20 cellular contexts compared by ENCODE assay signal in the genomic region with DNA sequence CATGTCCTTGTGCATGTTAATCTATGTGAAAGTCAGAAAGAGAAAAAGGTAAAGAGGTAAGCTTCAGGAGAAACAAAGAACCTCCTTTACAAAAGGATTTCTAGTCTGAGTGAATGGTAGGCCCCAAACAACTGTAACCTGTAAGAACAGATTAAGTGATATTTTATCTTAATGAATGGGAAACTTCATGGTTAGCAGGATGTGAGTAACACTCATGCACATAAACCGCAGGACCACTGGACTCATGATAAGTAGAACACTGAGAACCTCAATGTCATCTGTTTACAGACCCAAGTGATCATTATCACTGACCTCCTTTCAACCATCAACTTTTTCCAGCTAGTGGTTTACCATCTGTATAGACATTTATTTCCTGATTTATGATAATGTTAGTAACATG. TPM values are rescaled to one million over a fixed set of nuclear protein-coding genes. Genes with fewer than 3 reads are reported as not detected.
DNase-seq lines count a peak whose midpoint lies in the region; ATAC-seq lines count a peak whose summit lies in the region.
"Had no signal": no experiment of that assay in that cellular context is flagged by ENCODE, and none has a peak within 500 bp of the region (broad histone marks: within the 10 kb centered on the region; RNA-seq: fewer than 3 reads in every experiment).

No MANE protein-coding gene starts in this region.

- peaks cover 30% of the 10 kb centered on the region for H3K27me3 Mint-ChIP-seq in activated T-helper 2 cell treated with anti-CD3 and anti-CD28 coated beads, Interferon-gamma antibody, Interleukin-2, Interleukin-4, amounts not matched to agents 10 μg/mL and 5 μg/mL and 100 μg/mL, durations not matched to agents 14 hours and 24 hours and 36 hours (ENCODE audit: low read depth)
- peaks cover 0 to under 1% of the 10 kb centered on the region in 2 donors for H3K27me3 Mint-ChIP-seq in T-cell

- peaks cover 10 to 26% (median 17%) of the 10 kb centered on the region in 10 experiments; a peak in 17 of 20 replicates for H3K4me1 ChIP-seq in BLaER1 treated with 17β-estradiol and CSF1 and Interleukin-3, amounts not matched to agents 10 nM and 100 nM
- H3K4me1 ChIP-seq: gastrocnemius medialis, prostate gland had no signal

- peak overlapping the region; percentile 17 to 55 (median 38); a peak in 16 of 22 replicates for H3K4me2 ChIP-seq in BLaER1 treated with 17β-estradiol and CSF1 and Interleukin-3, amounts not matched to agents 10 nM and 100 nM

- H3K36me3 ChIP-seq in BLaER1 treated with 17β-estradiol and CSF1 and Interleukin-3, amounts not matched to agents 10 nM and 100 nM, result no peaks in the 10 kb centered on the region
- H3K36me3 ChIP-seq: gastrocnemius medialis, prostate gland had no signal

- no peak overlapping the region for H3K27ac ChIP-seq in BLaER1 treated with 17β-estradiol and CSF1 and Interleukin-3, amounts not matched to agents 10 nM and 100 nM
- H3K27ac ChIP-seq: gastrocnemius medialis, prostate gland had no signal

- no peaks in the 10 kb centered on the region for H4K20me1 ChIP-seq in BLaER1 treated with 17β-estradiol and CSF1 and Interleukin-3, amounts not matched to agents 10 nM and 100 nM

- peak; percentile 53 for DNase-seq in Jurkat, Clone E6-1 (ENCODE audit: low read depth, low spot score)
- DNase-seq in activated T-helper 2 cell treated with anti-CD3 and anti-CD28 coated beads, Interferon-gamma antibody, Interleukin-2, Interleukin-4, amounts not matched to agents 10 μg/mL and 5 μg/mL and 100 μg/mL, durations not matched to agents 14 hours and 24 hours and 36 hours (ENCODE audit: low spot score), result no peak
- DNase-seq in iris pigment epithelial cell (ENCODE audit: low read depth) (peak; percentile 97), globus pallidus (ENCODE audit: low spot score) (no peak), COLO668 (lab: John Stamatoyannopoulos, UW; ENCODE audit: unreplicated experiment) (no peak), T-cell (no peak)
- DNase-seq: activated CD8-positive, alpha-beta memory T cell treated with anti-CD3 and anti-CD28 coated beads, Interleukin-2, amount 50 U/mL, for 4 hours; amniotic stem cell; C1 segment of cervical spinal cord; gastrocnemius medialis; kidney; NCI-H1417 treated with DMSO at 0.1 percent for 48 hours; NCI-H526; SHP77; stimulated activated naive CD4-positive, alpha-beta T cell treated with Interleukin-2 at 50 U/mL for 16 hours had no signal

- H3K27me3 ChIP-seq in BLaER1 treated with 17β-estradiol and CSF1 and Interleukin-3, amounts not matched to agents 10 nM and 100 nM, result no peaks in the 10 kb centered on the region
- H3K27me3 ChIP-seq: gastrocnemius medialis had no signal

- no peak overlapping the region for H3K4me3 ChIP-seq in BLaER1 treated with 17β-estradiol and CSF1 and Interleukin-3, amounts not matched to agents 10 nM and 100 nM
- no peak overlapping the region for H3K4me3 ChIP-seq in Jurkat, Clone E6-1 (ENCODE audit: low read length)
- H3K4me3 ChIP-seq: gastrocnemius medialis, prostate gland had no signal

- H3K4me3 Mint-ChIP-seq in activated T-helper 2 cell treated with anti-CD3 and anti-CD28 coated beads, Interferon-gamma antibody, Interleukin-2, Interleukin-4, amounts not matched to agents 10 μg/mL and 5 μg/mL and 100 μg/mL, durations not matched to agents 14 hours and 24 hours and 36 hours (ENCODE audit: low read depth), result no peak overlapping the region
- no peak overlapping the region for H3K4me3 Mint-ChIP-seq in T-cell
- H3K4me3 Mint-ChIP-seq: WTC11 had no signal

- H3K9me3 ChIP-seq in BLaER1 treated with 17β-estradiol and CSF1 and Interleukin-3, amounts not matched to agents 10 nM and 100 nM (replicated peaks in 1 of 11), result peaks cover 0 to 7% (median 4%) of the 10 kb centered on the region in 11 experiments; a peak in 7 of 22 replicates
- H3K9me3 ChIP-seq: gastrocnemius medialis, prostate gland had no signal

- POLR2A ChIA-PET in T-cell (lab: Charles Lee), result interaction anchor here in 1 of 2 donors (0.5 kb wide), 1 partner anchor 23 kb away, joined by 4 read pairs; no protein-coding TSS in a partner anchor

- H3K4me1 Mint-ChIP-seq in activated T-helper 2 cell treated with anti-CD3 and anti-CD28 coated beads, Interferon-gamma antibody, Interleukin-2, Interleukin-4, amounts not matched to agents 10 μg/mL and 5 μg/mL and 100 μg/mL, durations not matched to agents 14 hours and 24 hours and 36 hours (ENCODE audit: low read depth), result peaks cover 16% of the 10 kb centered on the region
- no peaks in the 10 kb centered on the region for H3K4me1 Mint-ChIP-seq in T-cell

- intact Hi-C loops in activated T-helper 2 cell treated with anti-CD3 and anti-CD28 coated beads, Interferon-gamma antibody, Interleukin-2, Interleukin-4, amounts not matched to agents 10 μg/mL and 5 μg/mL and 100 μg/mL, durations not matched to agents 14 hours and 24 hours and 36 hours (cut with micrococcal nuclease), result loop anchor here (1.0 to 5.0 kb wide), 3 partner anchors 79 to 205 kb away; partner anchors contain the start of gene VWA5A

- CTCF ChIA-PET in T-cell (lab: Charles Lee), result no interaction called here

- H3K27ac Mint-ChIP-seq in activated T-helper 2 cell treated with anti-CD3 and anti-CD28 coated beads, Interferon-gamma antibody, Interleukin-2, Interleukin-4, amounts not matched to agents 10 μg/mL and 5 μg/mL and 100 μg/mL, durations not matched to agents 14 hours and 24 hours and 36 hours, result peak overlapping the region; percentile 82
- no peak overlapping the region for H3K27ac Mint-ChIP-seq in T-cell
- H3K27ac Mint-ChIP-seq: WTC11 had no signal

- H3K9ac ChIP-seq in BLaER1 treated with 17β-estradiol and CSF1 and Interleukin-3, amounts not matched to agents 10 nM and 100 nM, result no peak overlapping the region

- no peaks in the 10 kb centered on the region for H3K9me3 Mint-ChIP-seq in activated T-helper 2 cell treated with anti-CD3 and anti-CD28 coated beads, Interferon-gamma antibody, Interleukin-2, Interleukin-4, amounts not matched to agents 10 μg/mL and 5 μg/mL and 100 μg/mL, durations not matched to agents 14 hours and 24 hours and 36 hours
- H3K9me3 Mint-ChIP-seq in T-cell, result peaks cover 0 to 11% (median 6%) of the 10 kb centered on the region in 3 donors

- H3K36me3 Mint-ChIP-seq in activated T-helper 2 cell treated with anti-CD3 and anti-CD28 coated beads, Interferon-gamma antibody, Interleukin-2, Interleukin-4, amounts not matched to agents 10 μg/mL and 5 μg/mL and 100 μg/mL, durations not matched to agents 14 hours and 24 hours and 36 hours (ENCODE audit: low read depth), result no peaks in the 10 kb centered on the region
- no peaks in the 10 kb centered on the region for H3K36me3 Mint-ChIP-seq in T-cell
- H3K36me3 Mint-ChIP-seq: WTC11 had no signal

- ATAC-seq in HG02885 (IDR thresholded peaks at IDR 0.05; ENCODE audit: poor library complexity, unreplicated experiment) (no peak), T-cell (replicated peaks in 1 of 4) (no peak)
- ATAC-seq: gastrocnemius medialis, WTC11 had no signal

RNA-seq across cellular contexts. Expression of gene OR8G5, which starts 19.9 kb away (rescaled TPM):
- polyA plus RNA-seq in Jurkat, Clone E6-1 (2012; ENCODE audit: insufficient read depth, insufficient read length), result not detected
- not detected in 2 replicates for total RNA-seq in activated T-helper 2 cell treated with anti-CD3 and anti-CD28 coated beads, Interferon-gamma antibody, Interleukin-2, Interleukin-4, amounts not matched to agents 10 μg/mL and 5 μg/mL and 100 μg/mL, durations not matched to agents 14 hours and 24 hours and 36 hours
- not detected for total RNA-seq in T-cell
- total RNA-seq: dermis microvascular lymphatic vessel endothelial cell, gastrocnemius medialis, kidney, WTC11 had no signal

RNA-seq across cellular contexts. Expression of gene OR8G1, which starts 35.2 kb away (rescaled TPM):
- not detected for polyA plus RNA-seq in Jurkat, Clone E6-1 (2012; ENCODE audit: insufficient read depth, insufficient read length)
- not detected in 2 replicates for total RNA-seq in activated T-helper 2 cell treated with anti-CD3 and anti-CD28 coated beads, Interferon-gamma antibody, Interleukin-2, Interleukin-4, amounts not matched to agents 10 μg/mL and 5 μg/mL and 100 μg/mL, durations not matched to agents 14 hours and 24 hours and 36 hours
- not detected for total RNA-seq in T-cell
- total RNA-seq: gastrocnemius medialis, kidney, prostate gland, WTC11 had no signal

RNA-seq across cellular contexts. Expression of gene OR8D1, which starts 37.7 kb away (rescaled TPM):
- polyA plus RNA-seq in Jurkat, Clone E6-1 (2012; ENCODE audit: insufficient read depth, insufficient read length), result not detected
- total RNA-seq in activated T-helper 2 cell treated with anti-CD3 and anti-CD28 coated beads, Interferon-gamma antibody, Interleukin-2, Interleukin-4, amounts not matched to agents 10 μg/mL and 5 μg/mL and 100 μg/mL, durations not matched to agents 14 hours and 24 hours and 36 hours, result not detected in 2 replicates
- total RNA-seq in T-cell, result not detected
- total RNA-seq: dermis microvascular lymphatic vessel endothelial cell, gastrocnemius medialis, kidney, prostate gland, WTC11 had no signal

RNA-seq across cellular contexts. Expression of gene OR8D2, which starts 43.9 kb away (rescaled TPM):
- polyA plus RNA-seq in Jurkat, Clone E6-1 (2012; ENCODE audit: insufficient read depth, insufficient read length), result not detected
- not detected in 2 replicates for total RNA-seq in activated T-helper 2 cell treated with anti-CD3 and anti-CD28 coated beads, Interferon-gamma antibody, Interleukin-2, Interleukin-4, amounts not matched to agents 10 μg/mL and 5 μg/mL and 100 μg/mL, durations not matched to agents 14 hours and 24 hours and 36 hours
- total RNA-seq in T-cell, result not detected
- total RNA-seq: dermis microvascular lymphatic vessel endothelial cell, gastrocnemius medialis, kidney, prostate gland, WTC11 had no signal

Comparison
In these comparisons a context has a peak if more than half of its experiments do, and no peak if none do; other contexts are left out.
1. DNase-seq: peak in Jurkat, Clone E6-1 (single experiment) and iris pigment epithelial cell (single experiment); none in activated T-helper 2 cell treated with anti-CD3 and anti-CD28 coated beads, Interferon-gamma antibody, Interleukin-2, Interleukin-4, amounts not matched to agents 10 μg/mL and 5 μg/mL and 100 μg/mL, durations not matched to agents 14 hours and 24 hours and 36 hours (single experiment), globus pallidus (single experiment), COLO668 (single experiment) and T-cell (0 of 34).